18 cellular contexts compared by ENCODE assay signal in genomic region chr5:112794410-112794809, GRCh38. TPM values are rescaled to one million over a fixed set of nuclear protein-coding genes. Genes with fewer than 3 reads are reported as not detected.
DNase-seq lines count a peak whose midpoint lies in the region; ATAC-seq and TF ChIP-seq lines count a peak whose summit lies in the region.
"Had no signal": no experiment of that assay in that cellular context is flagged by ENCODE, and none has a peak within 500 bp of the region (broad histone marks: within the 10 kb centered on the region; RNA-seq: fewer than 3 reads in every experiment).

No MANE protein-coding gene starts in this region.

- no peak overlapping the region for H3K4me3 Mint-ChIP-seq in endodermal cell
- H3K4me3 Mint-ChIP-seq in stimulated activated naive B cell treated with anti-CD40 and anti-IgM and Interleukin-4, amounts not matched to agents 10 μg/mL and 1 μg/mL and 100 μg/mL, for 72 hours: peak overlapping the region in 1 of 2 donors; percentile 8

- H3K27me3 Mint-ChIP-seq in endodermal cell (ENCODE audit: insufficient read depth): no peaks in the 10 kb centered on the region
- H3K27me3 Mint-ChIP-seq in stimulated activated naive B cell treated with anti-CD40 and anti-IgM and Interleukin-4, amounts not matched to agents 10 μg/mL and 1 μg/mL and 100 μg/mL, for 72 hours: no peaks in the 10 kb centered on the region

- intact Hi-C loops in Right ventricle myocardium inferior (cut with DNase I): loop anchor here (10.0 kb wide), 1 partner anchor 130 kb away; the partner anchor contains the start of gene REEP5
- intact Hi-C loops in cardiac septum (cut with DNase I): no loop called here

- no peaks in the 10 kb centered on the region for H3K27me3 ChIP-seq in endodermal cell (ENCODE audit: control insufficient read depth, insufficient read depth, low read length, poor library complexity, severe bottlenecking)
- H3K27me3 ChIP-seq in iPS DF 6.9 (ENCODE audit: control insufficient read depth, insufficient read depth, low read length): no peaks in the 10 kb centered on the region
- H3K27me3 ChIP-seq: BLaER1 had no signal

- H3K27ac ChIP-seq in endodermal cell (ENCODE audit: low read depth, low read length) (no peak overlapping the region), iPS DF 6.9 (ENCODE audit: low read length) (peak overlapping the region; percentile 67)
- H3K27ac ChIP-seq: 22Rv1, BLaER1 had no signal

- DNase-seq in Right ventricle myocardium inferior (ENCODE audit: missing footprints): no peak
- DNase-seq in cardiac septum (ENCODE audit: low spot score): no peak
- DNase-seq in endodermal cell: no peak
- no peak for DNase-seq in iPS DF 6.9 (ENCODE audit: low read depth, low spot score)
- DNase-seq in stimulated activated naive B cell treated with anti-CD40 and anti-IgM and Interleukin-4, amounts not matched to agents 10 μg/mL and 1 μg/mL and 100 μg/mL, for 72 hours: no peak
- DNase-seq in NCI-H187 (lab: John Stamatoyannopoulos, UW): no peak
- DNase-seq: MM.1S, NCI-H1105, NCI-H187 treated with DMSO at 0.1 percent for 48 hours, NCI-H2171, NCI-H446 treated with DMSO at 0.1 percent for 48 hours, NCI-H82, SIG-M5 had no signal

- H3K9me3 ChIP-seq in endodermal cell (ENCODE audit: control insufficient read depth, low read length): no peaks in the 10 kb centered on the region
- H3K9me3 ChIP-seq in iPS DF 6.9 (ENCODE audit: control insufficient read depth, insufficient read depth, low read length): no peaks in the 10 kb centered on the region
- H3K9me3 ChIP-seq: BLaER1 had no signal

- peaks cover 34% of the 10 kb centered on the region for H3K4me1 Mint-ChIP-seq in endodermal cell
- H3K4me1 Mint-ChIP-seq in stimulated activated naive B cell treated with anti-CD40 and anti-IgM and Interleukin-4, amounts not matched to agents 10 μg/mL and 1 μg/mL and 100 μg/mL, for 72 hours: peaks cover 15 to 49% of the 10 kb centered on the region in 2 donors

- no peaks in the 10 kb centered on the region for H3K9me3 Mint-ChIP-seq in endodermal cell
- peaks cover 0 to 2% of the 10 kb centered on the region in 2 donors for H3K9me3 Mint-ChIP-seq in stimulated activated naive B cell treated with anti-CD40 and anti-IgM and Interleukin-4, amounts not matched to agents 10 μg/mL and 1 μg/mL and 100 μg/mL, for 72 hours

- H3K4me1 ChIP-seq in endodermal cell (ENCODE audit: control insufficient read depth, insufficient read depth, low read length) (peaks cover 15% of the 10 kb centered on the region), iPS DF 6.9 (ENCODE audit: control insufficient read depth, insufficient read depth, low read length) (peaks cover 3% of the 10 kb centered on the region; the same call in 1 of the 2 replicates)

- peak overlapping the region; percentile 81 for H3K27ac Mint-ChIP-seq in endodermal cell
- H3K27ac Mint-ChIP-seq in stimulated activated naive B cell treated with anti-CD40 and anti-IgM and Interleukin-4, amounts not matched to agents 10 μg/mL and 1 μg/mL and 100 μg/mL, for 72 hours: peak overlapping the region; percentile 44

- no peak overlapping the region for H3K9ac ChIP-seq in endodermal cell (ENCODE audit: extremely low read depth, low read length, poor library complexity, severe bottlenecking)
- H3K9ac ChIP-seq: BLaER1 had no signal

- ATAC-seq in Right ventricle myocardium inferior (peak; percentile 89), HG02973 (IDR thresholded peaks at IDR 0.05; ENCODE audit: unreplicated experiment) (no peak), GM21825 (IDR thresholded peaks at IDR 0.05; ENCODE audit: unreplicated experiment) (no peak)
- no peak for ATAC-seq in stimulated activated naive B cell treated with anti-CD40 and anti-IgM and Interleukin-4, amounts not matched to agents 10 μg/mL and 1 μg/mL and 100 μg/mL, for 72 hours (replicated peaks)
- ATAC-seq: HCT116 had no signal

- peaks cover 83% of the 10 kb centered on the region for H3K36me3 ChIP-seq in endodermal cell (ENCODE audit: control insufficient read depth, insufficient read depth, low read length)
- H3K36me3 ChIP-seq in iPS DF 6.9 (ENCODE audit: control insufficient read depth, insufficient read depth, low read length): no peaks in the 10 kb centered on the region

- no peak for TF ChIP-seq CTCF in endodermal cell (conservative IDR thresholded peaks at IDR 0.05)

- WGBS in endodermal cell (ENCODE audit: insufficient coverage in 1 of 2, insufficient read length in 1 of 2), 2 experiments: 89% methylated on average over 4 of the region's 4 CpGs; no CpG with 5 or more reads in 1 of the 2 experiments
- WGBS in iPS DF 6.9 (ENCODE audit: insufficient coverage, insufficient read length): no CpG with 5 or more reads among the region's 4 CpGs

- peaks cover 63% of the 10 kb centered on the region for H3K36me3 Mint-ChIP-seq in endodermal cell (ENCODE audit: low read depth)
- peaks cover 31 to 36% of the 10 kb centered on the region in 2 donors for H3K36me3 Mint-ChIP-seq in stimulated activated naive B cell treated with anti-CD40 and anti-IgM and Interleukin-4, amounts not matched to agents 10 μg/mL and 1 μg/mL and 100 μg/mL, for 72 hours

- H3K4me3 ChIP-seq in endodermal cell (ENCODE audit: low read length) (no peak overlapping the region), iPS DF 6.9 (ENCODE audit: low read length) (no peak overlapping the region)
- H3K4me3 ChIP-seq: BLaER1 had no signal

RNA-seq across cellular contexts. Expression of gene APC, which starts 56.7 kb away (rescaled TPM):
- total RNA-seq in Right ventricle myocardium inferior (35.6 TPM), cardiac septum (39.5 TPM), endodermal cell (10 to 100 TPM; 66.3 to 87.6 TPM)
- polyA plus RNA-seq in endodermal cell (2013, experiment 1 of 2): 26.3 TPM
- 33.6 TPM for polyA plus RNA-seq in endodermal cell (2013, experiment 2 of 2)
